ENCODE assay signal across 18 cellular contexts in genomic region chr6:149087898-149088297, GRCh38.
"Had no signal": no experiment of that assay in that cellular context is flagged by ENCODE, and none has a peak within 500 bp of the region (broad histone marks: within the 10 kb centered on the region; RNA-seq: fewer than 3 reads in every experiment).

No MANE protein-coding gene starts in this region.

- H3K9me3 ChIP-seq: esophagus muscularis mucosa, gastrocnemius medialis, heart right ventricle, suprapubic skin, tibial artery had no signal

- H3K9me3 Mint-ChIP-seq: naive thymus-derived CD4-positive, alpha-beta T cell; neural crest cell had no signal

- H3K4me3 ChIP-seq: dorsolateral prefrontal cortex, esophagus muscularis mucosa, gastrocnemius medialis, heart right ventricle, suprapubic skin, tibial artery had no signal

- H3K27ac ChIP-seq: dorsolateral prefrontal cortex, esophagus muscularis mucosa, gastrocnemius medialis, heart right ventricle, suprapubic skin, tibial artery had no signal

- H3K27me3 ChIP-seq: dorsolateral prefrontal cortex, esophagus muscularis mucosa, gastrocnemius medialis, suprapubic skin had no signal

- H3K4me1 ChIP-seq: gastrocnemius medialis, suprapubic skin, tibial artery had no signal

- H3K4me1 Mint-ChIP-seq: neural crest cell had no signal

- DNase-seq: cortex of kidney; dorsolateral prefrontal cortex; effector CD8-positive, alpha-beta T cell; gastrocnemius medialis; heart right ventricle; hypothalamus; kidney glomerular epithelial cell; mammary epithelial cell; naive thymus-derived CD4-positive, alpha-beta T cell; posterior cingulate gyrus; right cardiac atrium; small intestine; stimulated activated CD4-positive, alpha-beta T cell treated with anti-CD3 and anti-CD28 coated beads, Interleukin-12 subunit alpha, Interleukin-12 subunit beta, amount 100 ng/mL, for 4 hours; stimulated activated naive CD8-positive, alpha-beta T cell treated with anti-CD3 and anti-CD28 coated beads, Interleukin-15, Interleukin-2, amounts not matched to agents 100 U/mL and 50 U/mL, for 24 hours; tibial artery had no signal

- H3K4me3 Mint-ChIP-seq: naive thymus-derived CD4-positive, alpha-beta T cell; neural crest cell had no signal

- ATAC-seq: gastrocnemius medialis; heart right ventricle; naive thymus-derived CD4-positive, alpha-beta T cell; right cardiac atrium; stimulated activated naive CD8-positive, alpha-beta T cell treated with anti-CD3 and anti-CD28 coated beads, Interleukin-15, Interleukin-2, amounts not matched to agents 100 U/mL and 50 U/mL, for 24 hours had no signal

- H3K27me3 Mint-ChIP-seq: naive thymus-derived CD4-positive, alpha-beta T cell had no signal

- H3K36me3 ChIP-seq: esophagus muscularis mucosa, gastrocnemius medialis, heart right ventricle, suprapubic skin, tibial artery had no signal
